26 cellular contexts compared by ENCODE assay signal in the genomic region with DNA sequence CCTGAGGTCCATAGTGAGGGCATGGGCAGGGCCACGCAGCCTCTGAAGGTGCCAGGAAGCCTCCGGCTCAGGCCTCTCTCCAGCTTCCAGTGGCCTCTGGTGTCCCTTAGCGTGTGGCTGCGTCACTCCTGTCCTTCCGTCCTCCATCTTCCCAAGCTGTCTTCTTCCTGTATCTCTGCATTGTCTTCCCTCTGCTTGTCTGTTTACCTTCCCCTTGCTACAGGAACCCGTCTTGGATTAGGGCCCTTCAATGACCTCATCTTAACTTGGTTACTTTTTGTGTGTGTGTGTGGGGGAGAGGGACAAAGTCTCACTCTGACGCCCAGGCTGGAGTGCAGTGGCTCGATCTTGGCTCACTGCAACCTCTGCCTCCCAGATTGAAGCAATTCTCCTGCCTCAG. TPM values are rescaled to one million over a fixed set of nuclear protein-coding genes. Genes with fewer than 3 reads are reported as not detected.
DNase-seq lines count a peak whose midpoint lies in the region; ATAC-seq, FAIRE-seq and TF ChIP-seq lines count a peak whose summit lies in the region.
"Had no signal": no experiment of that assay in that cellular context is flagged by ENCODE, and none has a peak within 500 bp of the region (broad histone marks: within the 10 kb centered on the region; RNA-seq: fewer than 3 reads in every experiment).

No MANE protein-coding gene starts in this region.

- DNase-seq in LNCaP clone FGC (ENCODE audit: low read depth) (peak; percentile 64), K562 (ENCODE audit: extremely low read depth in 1 of 4, low spot score in 3 of 4) (no peak), right lobe of liver (peak in 2 of 3 donors; percentile 70 to 77), upper lobe of left lung (no peak), colonic mucosa (no peak), kidney (no peak)
- no peak for DNase-seq in effector CD4-positive, alpha-beta T cell
- DNase-seq: CD8-positive, alpha-beta memory T cell; DMS79 treated with DMSO at 0.1 percent for 48 hours; GF-D8; GOT3; KBM-7; MM.1S; NCI-H1417 treated with DMSO at 0.1 percent for 48 hours; NCI-H1694 treated with DMSO at 0.1 percent for 48 hours; NCI-H2081; NCI-H2227 treated with DMSO at 0.1 percent for 48 hours; NCI-H69; OCI-M1; Peyer's patch; SIG-M5; SK-N-SH; SW 1271 had no signal

- no peaks in the 10 kb centered on the region for H3K79me2 ChIP-seq in K562 (ENCODE audit: control insufficient read depth, insufficient read depth, low read length)

- H3K27me3 ChIP-seq in K562 (ENCODE audit: control insufficient read depth in 2 of 2, insufficient read depth in 2 of 2, low read length in 2 of 2) = peaks cover 5 to 33% of the 10 kb centered on the region in 2 experiments; a peak in 3 of 5 replicates
- no peaks in the 10 kb centered on the region for H3K27me3 ChIP-seq in right lobe of liver
- H3K27me3 ChIP-seq in upper lobe of left lung = no peaks in the 10 kb centered on the region
- no peaks in the 10 kb centered on the region for H3K27me3 ChIP-seq in colonic mucosa
- H3K27me3 ChIP-seq: Peyer's patch had no signal

- POLR2A ChIA-PET in K562 (lab: Yijun Ruan, JAX) = interaction anchor here (0.6 to 1.7 kb wide), 3 partner anchors 9 to 11 kb away, joined by 3 to 8 read pairs (median 3); no protein-coding TSS in a partner anchor

- H3K36me3 ChIP-seq in K562 (ENCODE audit: control insufficient read depth, insufficient read depth, low read length) (no peaks in the 10 kb centered on the region), right lobe of liver (peaks cover under 1 to 80% (median 13%) of the 10 kb centered on the region in 4 donors), upper lobe of left lung (peaks cover 0 to 12% (median 5%) of the 10 kb centered on the region in 4 donors), colonic mucosa (peaks cover 3% of the 10 kb centered on the region), kidney (ENCODE audit: control insufficient read depth in 1 of 2, insufficient read depth in 2 of 2, low read length in 2 of 2) (peaks cover 3 to 30% of the 10 kb centered on the region in 2 donors)
- H3K36me3 ChIP-seq: HAP-1 had no signal

- no TSS peak for BruUV-seq in K562 (replicated peaks; lab: Mats Ljungman, UMichigan)

- ATAC-seq in K562 (no peak), right lobe of liver (peak; percentile 66 to 81 (median 81)), upper lobe of left lung (ENCODE audit: low FRiP score in 2 of 2) (no peak)

- peaks cover 13% of the 10 kb centered on the region for H4K20me1 ChIP-seq in K562 (replicated peaks; ENCODE audit: control insufficient read depth, insufficient read depth, low read length)

- no peaks in the 10 kb centered on the region for H3K9me1 ChIP-seq in K562 (ENCODE audit: control insufficient read depth, insufficient read depth, low read length)

- no peak for TF ChIP-seq CTCF in LNCaP clone FGC (IDR thresholded peaks at IDR 0.05; ENCODE audit: control insufficient read depth, extremely low read depth, insufficient read depth)
- TF ChIP-seq CTCF in K562 (IDR thresholded peaks at IDR 0.05 in 2 of 3, conservative IDR thresholded peaks at IDR 0.05 in 1 of 3; ENCODE audit: insufficient read depth in 2 of 3, low read depth in 1 of 3, low read length in 3 of 3) = no peak
- no peak for TF ChIP-seq CTCF in right lobe of liver (IDR thresholded peaks at IDR 0.05)
- no peak for TF ChIP-seq CTCF in upper lobe of left lung (IDR thresholded peaks at IDR 0.05)
- TF ChIP-seq CTCF in colonic mucosa (IDR thresholded peaks at IDR 0.05) = no peak
- no peak for TF ChIP-seq CTCF in kidney (IDR thresholded peaks at IDR 0.05; ENCODE audit: borderline replicate concordance, extremely low read depth, insufficient read depth)

- TF ChIP-seq POLR2A in K562 (conservative IDR thresholded peaks at IDR 0.05) (no peak), right lobe of liver (IDR thresholded peaks at IDR 0.05) (no peak), upper lobe of left lung (IDR thresholded peaks at IDR 0.05) (no peak)

- H3K4me3 ChIP-seq in LNCaP clone FGC (ENCODE audit: low read depth, low read length) (no peak overlapping the region), K562 (no peak overlapping the region), right lobe of liver (no peak overlapping the region), upper lobe of left lung (no peak overlapping the region), colonic mucosa (no peak overlapping the region), kidney (ENCODE audit: low read length in 2 of 2) (no peak overlapping the region)
- H3K4me3 ChIP-seq: HAP-1, Peyer's patch had no signal

- H3K4me2 ChIP-seq in K562 (ENCODE audit: insufficient read depth, low read length) = no peak overlapping the region
- H3K4me2 ChIP-seq: SK-N-SH had no signal

- intact Hi-C loops in K562 (cut with micrococcal nuclease) = no loop called here
- intact Hi-C loops in right lobe of liver (cut with DNase I) = no loop called here
- intact Hi-C loops in colonic mucosa (cut with DNase I) = no loop called here
- intact Hi-C loops in kidney (cut with DNase I) = no loop called here

- H3K27ac ChIP-seq in K562 (ENCODE audit: extremely low read depth, low read depth, low read length) (no peak overlapping the region), right lobe of liver (peak overlapping the region; percentile 60 to 87 (median 81)), upper lobe of left lung (peak overlapping the region; percentile 12 to 73 (median 40)), colonic mucosa (no peak overlapping the region), kidney (ENCODE audit: low read depth in 2 of 2, low read length in 2 of 2) (peak overlapping the region in 1 of 2 donors; percentile 16)
- H3K27ac ChIP-seq: Peyer's patch had no signal

- H3K9ac ChIP-seq in K562 (ENCODE audit: insufficient read depth in 1 of 2, low read depth in 2 of 2, low read length in 2 of 2) (no peak overlapping the region), colonic mucosa (ENCODE audit: low read depth in 2 of 2, low read length in 2 of 2) (no peak overlapping the region), kidney (ENCODE audit: low read length in 2 of 2) (no peak overlapping the region)
- H3K9ac ChIP-seq: SK-N-SH had no signal

- FAIRE-seq in K562 (lab: Jason Lieb, UNC) (no peak), kidney (lab: Jason Lieb, UNC) (no peak)
- FAIRE-seq: GM12891 had no signal

- WGBS in K562 (ENCODE audit: insufficient coverage, low coverage, missing lambda C conversion rate) = 23% methylated on average over 8 of the region's 8 CpGs
- WGBS in right lobe of liver (ENCODE audit: insufficient coverage, low coverage, low lambda C conversion rate, missing lambda C conversion rate) = 17% methylated on average over 5 of the region's 8 CpGs
- WGBS in upper lobe of left lung, 2 donors = 58 to 70% methylated on average over 8 of the region's 8 CpGs

- H3K4me1 ChIP-seq in K562 (replicated peaks in 1 of 2; ENCODE audit: control insufficient read depth in 2 of 2, insufficient read depth in 2 of 2, low read length in 2 of 2) (peaks cover 0 to 16% of the 10 kb centered on the region in 2 experiments; a peak in 1 of 5 replicates), right lobe of liver (peaks cover 0 to 62% (median 12%) of the 10 kb centered on the region in 4 donors), upper lobe of left lung (peaks cover 0 to 8% (median 0%) of the 10 kb centered on the region in 4 donors), colonic mucosa (no peaks in the 10 kb centered on the region), kidney (ENCODE audit: control insufficient read depth in 1 of 2, insufficient read depth in 1 of 2, low read depth in 1 of 2, low read length in 2 of 2) (peaks cover 3 to 7% of the 10 kb centered on the region in 2 donors)
- H3K4me1 ChIP-seq: HAP-1, Peyer's patch had no signal

- CTCF ChIA-PET in K562 (lab: Yijun Ruan, JAX; ENCODE audit: low intra/inter-chr PET ratio) = interaction anchor here (1.0 kb wide), 1 partner anchor 405 kb away, joined by 3 read pairs; no protein-coding TSS in a partner anchor

- no peaks in the 10 kb centered on the region for H3K9me3 ChIP-seq in K562 (replicated peaks; ENCODE audit: control insufficient read depth, insufficient read depth, low read depth, low read length)
- H3K9me3 ChIP-seq in right lobe of liver = no peaks in the 10 kb centered on the region
- no peaks in the 10 kb centered on the region for H3K9me3 ChIP-seq in upper lobe of left lung
- H3K9me3 ChIP-seq in colonic mucosa = no peaks in the 10 kb centered on the region
- no peaks in the 10 kb centered on the region for H3K9me3 ChIP-seq in kidney (ENCODE audit: control insufficient read depth in 1 of 2, low read length in 2 of 2)
- H3K9me3 ChIP-seq: HAP-1, Peyer's patch, SK-N-SH had no signal

- no peak for TF ChIP-seq RAD21 in K562 (CRISPR knock-in tag; conservative IDR thresholded peaks at IDR 0.05 in 1 of 2, IDR thresholded peaks at IDR 0.05 in 1 of 2)

- in situ Hi-C loops in K562 (cut with MboI) = loop anchor here (10.0 kb wide), 1 partner anchor 406 kb away; no protein-coding TSS in a partner anchor

- no peak for TF ChIP-seq EP300 in K562 (IDR thresholded peaks at IDR 0.05; ENCODE audit: low read length)
- TF ChIP-seq EP300 in upper lobe of left lung (IDR thresholded peaks at IDR 0.05) = peak in 2 of 4 donors; percentile 23 to 55

- peak overlapping the region; percentile 65 for H2AFZ ChIP-seq in K562 (ENCODE audit: low read depth, low read length)

RNA-seq across cellular contexts. Expression of a gene that starts 14.4 kb away (rescaled TPM):
- total RNA-seq in K562 (2011; cell fraction: chromatin; rRNA removed; ENCODE audit: low replicate concordance) = 1.7 and 3.4 TPM in 2 replicates
- total RNA-seq in K562 (2011; cell fraction: nucleolus; rRNA removed) = 2.6 and 4.0 TPM in 2 replicates
- 1.6 and 2.4 TPM in 2 replicates for total RNA-seq in K562 (2011; cell fraction: nucleoplasm; rRNA removed)
- total RNA-seq in K562 (2014; rRNA removed) (4.6 and 4.8 TPM in 2 replicates), K562 (2014; rRNA removed; fragmentation: Illumina TruSeq; extraction: Trizol) (2.2 and 4.2 TPM in 2 replicates), K562 (2015; rRNA removed; fragmentation: Illumina TruSeq; extraction: Trizol) (1.5 and 1.7 TPM in 2 replicates), K562 (2021) (3.7 TPM in 2 replicates), right lobe of liver (1,000 to 10,000 TPM in 3 of 6 experiments, 100 to 1,000 TPM in 3; 437 to 1,278 (median 1,014) TPM), upper lobe of left lung (100 to 1,000 TPM in 1 of 6 donors, 10 to 100 TPM in 5; 31.4 to 104 (median 66.3) TPM), colonic mucosa (100 to 1,000 TPM; 380 to 511 TPM), kidney (124 TPM)
- polyA plus RNA-seq in K562 (2011; rRNA removed) (2.9 and 4.7 TPM in 2 replicates), K562 (2014; fragmentation: Illumina TruSeq; extraction: Trizol) (5.7 and 5.9 TPM in 2 replicates), K562 (2014; fragmentation: Nextera tagmentation; extraction: Ambion mirVana) (1 to 10 TPM; 1.7 to 3.6 TPM), K562 (2014; rRNA removed) (3.8 and 6.5 TPM in 2 replicates), kidney (ENCODE audit: insufficient read depth, low read depth, low replicate concordance) (1,185 TPM)
- polyA plus RNA-seq in K562 (2011; cell fraction: cytosol; rRNA removed) = 3.0 and 5.3 TPM in 2 replicates
- 1.8 and 3.1 TPM in 2 replicates for polyA plus RNA-seq in K562 (2011; cell fraction: nucleus; rRNA removed)
- 2.6 and 82.8 TPM in 2 replicates for polyA plus RNA-seq in K562 (2012)
- 1.8 and 4.5 TPM in 2 replicates for polyA minus RNA-seq in K562 (2011; rRNA and poly(A)+ RNA removed)
- polyA minus RNA-seq in K562 (2011; cell fraction: cytosol; rRNA and poly(A)+ RNA removed) = 13.4 and 14.5 TPM in 2 replicates
- polyA minus RNA-seq in K562 (2011; cell fraction: nucleus; rRNA and poly(A)+ RNA removed) = 2.6 and 3.0 TPM in 2 replicates
- polyA plus RNA-seq: CD14-positive monocyte; CD8-positive, alpha-beta memory T cell had no signal

Comparison
In these comparisons a context has a peak if more than half of its experiments do, and no peak if none do; other contexts are left out.
1. DNase-seq: peak in LNCaP clone FGC (single experiment) and right lobe of liver (2 of 3); none in K562 (0 of 4), upper lobe of left lung (0 of 2), effector CD4-positive, alpha-beta T cell (single experiment), colonic mucosa (single experiment) and kidney (single experiment).
2. ATAC-seq: peak in right lobe of liver (4 of 4); none in K562 (single experiment) and upper lobe of left lung (0 of 2).
3. H3K27ac ChIP-seq: peak in right lobe of liver (3 of 3) and upper lobe of left lung (4 of 4); none in K562 (single experiment) and colonic mucosa (single experiment).
4. RNA of a gene that starts 14.4 kb away (total RNA-seq): 437 to 1,278 TPM in right lobe of liver, 380 to 511 TPM in colonic mucosa, 124 TPM in kidney (single experiment) and 31.4 to 104 TPM in upper lobe of left lung; 1.5 to 4.8 TPM in K562; every median in the first group is over 4 times any median in the second.